Comparison of ENCODE assay signal across 8 cellular contexts in genomic region chr17:78412403-78412802, GRCh38. TPM values are rescaled to one million over a fixed set of nuclear protein-coding genes. Genes with fewer than 3 reads are reported as not detected.
DNase-seq lines count a peak whose midpoint lies in the region; ATAC-seq and TF ChIP-seq lines count a peak whose summit lies in the region.

No MANE protein-coding gene starts in this region.

- no peaks in the 10 kb centered on the region for H3K9me3 ChIP-seq in CD4-positive, alpha-beta memory T cell (ENCODE audit: control insufficient read depth in 1 of 2, low read length in 2 of 2)
- H3K9me3 ChIP-seq in tibial nerve: no peaks in the 10 kb centered on the region

- peak overlapping the region in 5 of 8 donors; percentile 3 to 88 (median 54) for H3K4me3 Mint-ChIP-seq in CD4-positive, alpha-beta memory T cell
- H3K4me3 Mint-ChIP-seq in activated CD8-positive, alpha-beta T cell treated with anti-CD3 and anti-CD28 coated beads, Interleukin-2, amount 10 ng/mL, durations not matched to agents 7 days and 5 days: peak overlapping the region; percentile 76

- no peaks in the 10 kb centered on the region for H3K27me3 Mint-ChIP-seq in CD4-positive, alpha-beta memory T cell
- H3K27me3 Mint-ChIP-seq in activated CD8-positive, alpha-beta T cell treated with anti-CD3 and anti-CD28 coated beads, Interleukin-2, amount 10 ng/mL, durations not matched to agents 7 days and 5 days (ENCODE audit: low read depth): no peaks in the 10 kb centered on the region

- H3K27ac ChIP-seq in CD4-positive, alpha-beta memory T cell (ENCODE audit: low read depth, low read length): no peak overlapping the region
- peak overlapping the region; percentile 18 for H3K27ac ChIP-seq in HL-60 (replicated peaks)
- peak overlapping the region in 2 of 4 donors; percentile 69 to 82 for H3K27ac ChIP-seq in tibial nerve

- TF ChIP-seq POLR2A in tibial nerve (IDR thresholded peaks at IDR 0.05): no peak

- peak overlapping the region; percentile 90 to 96 (median 95) for H3K27ac Mint-ChIP-seq in CD4-positive, alpha-beta memory T cell
- peak overlapping the region; percentile 97 for H3K27ac Mint-ChIP-seq in activated CD8-positive, alpha-beta T cell treated with anti-CD3 and anti-CD28 coated beads, Interleukin-2, amount 10 ng/mL, durations not matched to agents 7 days and 5 days

- peak; percentile 43 for TF ChIP-seq CTCF in HL-60 (IDR thresholded peaks at IDR 0.05; ENCODE audit: insufficient read depth, low read length)
- TF ChIP-seq CTCF in tibial nerve (IDR thresholded peaks at IDR 0.05): peak in 4 of 5 experiments; percentile 12 to 39 (median 20)

- H3K4me3 ChIP-seq in CD4-positive, alpha-beta memory T cell (ENCODE audit: low read length in 2 of 2): no peak overlapping the region
- H3K4me3 ChIP-seq in HL-60 (replicated peaks; ENCODE audit: insufficient read depth, low read length): no peak overlapping the region
- no peak overlapping the region for H3K4me3 ChIP-seq in tibial nerve

- POLR2A ChIA-PET in CD4-positive, alpha-beta memory T cell (lab: Charles Lee; ENCODE audit: partially characterized antibody): interaction anchor here (1.1 kb wide), 1 partner anchor 20 kb away, joined by 3 read pairs; no protein-coding TSS in a partner anchor
- POLR2A ChIA-PET in activated CD8-positive, alpha-beta T cell treated with anti-CD3 and anti-CD28 coated beads, Interleukin-2, amount 10 ng/mL, durations not matched to agents 7 days and 5 days (lab: Charles Lee): interaction anchor here (0.7 to 1.5 kb wide), 2 partner anchors 29 to 52 kb away, joined by 4 read pairs; no protein-coding TSS in a partner anchor

- no peak for TF ChIP-seq EP300 in tibial nerve (IDR thresholded peaks at IDR 0.05)

- intact Hi-C loops in CD4-positive, alpha-beta memory T cell (cut with micrococcal nuclease): no loop called here

- peaks cover 0 to 2% (median 0%) of the 10 kb centered on the region in 8 donors for H3K9me3 Mint-ChIP-seq in CD4-positive, alpha-beta memory T cell
- no peaks in the 10 kb centered on the region for H3K9me3 Mint-ChIP-seq in activated CD8-positive, alpha-beta T cell treated with anti-CD3 and anti-CD28 coated beads, Interleukin-2, amount 10 ng/mL, durations not matched to agents 7 days and 5 days (ENCODE audit: insufficient read depth)

- H3K27me3 ChIP-seq in CD4-positive, alpha-beta memory T cell (ENCODE audit: insufficient read depth, low read length): no peaks in the 10 kb centered on the region
- H3K27me3 ChIP-seq in HL-60 (ENCODE audit: insufficient read depth, poor library complexity, severe bottlenecking) (no peaks in the 10 kb centered on the region), tibial nerve (no peaks in the 10 kb centered on the region)

- CTCF ChIA-PET in CD4-positive, alpha-beta memory T cell (lab: Charles Lee; ENCODE audit: partially characterized antibody): interaction anchor here (0.5 to 1.4 kb wide), 8 partner anchors 10 to 618 kb away, joined by 3 to 7 read pairs (median 3); no protein-coding TSS in a partner anchor
- CTCF ChIA-PET in activated CD8-positive, alpha-beta T cell treated with anti-CD3 and anti-CD28 coated beads, Interleukin-2, amount 10 ng/mL, durations not matched to agents 7 days and 5 days (lab: Charles Lee): interaction anchor here (0.6 to 1.8 kb wide), 13 partner anchors 9 to 68 kb away, joined by 3 to 8 read pairs (median 3); partner anchors contain the start of gene SOCS3

- WGBS in tibial nerve, 2 donors: 79 to 83% methylated on average over 10 of the region's 10 CpGs

- DNase-seq in CD4-positive, alpha-beta memory T cell: peak in 4 of 5 donors; percentile 15 to 59 (median 34)
- peak in 1 of 2 experiments; percentile 14 for DNase-seq in HL-60 (ENCODE audit: low read depth in 1 of 2, low spot score in 1 of 2)
- DNase-seq in activated CD8-positive, alpha-beta T cell treated with anti-CD3 and anti-CD28 coated beads, Interleukin-2, amount 10 ng/mL, durations not matched to agents 7 days and 5 days: peak; percentile 59
- peak; percentile 45 for DNase-seq in iris pigment epithelial cell (ENCODE audit: low read depth)
- no peak for DNase-seq in tibial nerve (ENCODE audit: low spot score in 2 of 2)
- no peak for DNase-seq in NCI-H187 (lab: John Stamatoyannopoulos, UW)
- no peak for DNase-seq in NCI-H1092 (lab: John Stamatoyannopoulos, UW)

- H3K36me3 Mint-ChIP-seq in CD4-positive, alpha-beta memory T cell: peaks cover 7 to 33% of the 10 kb centered on the region in 2 donors
- peaks cover 37% of the 10 kb centered on the region for H3K36me3 Mint-ChIP-seq in activated CD8-positive, alpha-beta T cell treated with anti-CD3 and anti-CD28 coated beads, Interleukin-2, amount 10 ng/mL, durations not matched to agents 7 days and 5 days (ENCODE audit: low read depth)

- peaks cover 14% of the 10 kb centered on the region for H3K36me3 ChIP-seq in CD4-positive, alpha-beta memory T cell (ENCODE audit: insufficient read depth, low read length)
- peaks cover 0 to 34% (median 0%) of the 10 kb centered on the region in 3 donors for H3K36me3 ChIP-seq in tibial nerve

- peaks cover 41 to 92% (median 73%) of the 10 kb centered on the region in 4 donors for H3K4me1 Mint-ChIP-seq in CD4-positive, alpha-beta memory T cell
- peaks cover 87% of the 10 kb centered on the region for H3K4me1 Mint-ChIP-seq in activated CD8-positive, alpha-beta T cell treated with anti-CD3 and anti-CD28 coated beads, Interleukin-2, amount 10 ng/mL, durations not matched to agents 7 days and 5 days (ENCODE audit: low read depth)

- peaks cover 79% of the 10 kb centered on the region for H3K4me1 ChIP-seq in CD4-positive, alpha-beta memory T cell (ENCODE audit: insufficient read depth, low read length)
- H3K4me1 ChIP-seq in tibial nerve: peaks cover 0 to 85% (median 44%) of the 10 kb centered on the region in 4 donors

- ATAC-seq in activated CD8-positive, alpha-beta T cell treated with anti-CD3 and anti-CD28 coated beads, Interleukin-2, amount 10 ng/mL, durations not matched to agents 7 days and 5 days: peak; percentile 17
- no peak for ATAC-seq in HG02840 (IDR thresholded peaks at IDR 0.05; ENCODE audit: low FRiP score, unreplicated experiment)

RNA-seq across cellular contexts. Expression of gene PGS1, which starts 34.0 kb away (rescaled TPM):
- total RNA-seq in CD4-positive, alpha-beta memory T cell: 10 to 100 TPM; 84.4 to 84.8 TPM
- 10 to 100 TPM; 33.9 to 36.6 TPM for polyA plus RNA-seq in CD4-positive, alpha-beta memory T cell
- 10 to 100 TPM; 46.5 to 51.0 TPM for total RNA-seq in activated CD8-positive, alpha-beta T cell treated with anti-CD3 and anti-CD28 coated beads, Interleukin-2, amount 10 ng/mL, durations not matched to agents 7 days and 5 days
- total RNA-seq in tibial nerve: 100 to 1,000 TPM in 1 of 4 donors, 10 to 100 TPM in 3; 41.9 to 105 (median 53.2) TPM

RNA-seq across cellular contexts. Expression of gene SOCS3, which starts 52.5 kb away (rescaled TPM):
- total RNA-seq in CD4-positive, alpha-beta memory T cell: 1 to 10 TPM; 7.5 to 8.4 TPM
- polyA plus RNA-seq in CD4-positive, alpha-beta memory T cell: 100 to 1,000 TPM in 1 of 2 donors, 10 to 100 TPM in 1; 60.8 to 220 TPM
- 1 to 10 TPM; 9.1 TPM for total RNA-seq in activated CD8-positive, alpha-beta T cell treated with anti-CD3 and anti-CD28 coated beads, Interleukin-2, amount 10 ng/mL, durations not matched to agents 7 days and 5 days
- 10 to 100 TPM; 23.7 to 76.5 (median 59.7) TPM for total RNA-seq in tibial nerve

Comparison
In these comparisons a context has a peak if more than half of its experiments do, and no peak if none do; other contexts are left out.
1. DNase-seq: peak in CD4-positive, alpha-beta memory T cell (4 of 5), activated CD8-positive, alpha-beta T cell treated with anti-CD3 and anti-CD28 coated beads, Interleukin-2, amount 10 ng/mL, durations not matched to agents 7 days and 5 days (single experiment) and iris pigment epithelial cell (single experiment); none in tibial nerve (0 of 2), NCI-H187 (0 of 2) and NCI-H1092 (single experiment).